In genomic region chr9:137501457-137501856, GRCh38 we compare ENCODE assay signal across 1 cellular context.
TF ChIP-seq lines count a peak whose summit lies in the region.

No MANE protein-coding gene starts in this region.

TF ChIP-seq in K562, 482 proteins besides CTCF, POLR2A, EP300 and RAD21:
- TF ChIP-seq PCBP1 (IDR thresholded peaks at IDR 0.05; ENCODE audit: low read depth, low read length, poor library complexity, severe bottlenecking) (peak; percentile 37), TRIM28 (IDR thresholded peaks at IDR 0.05) (no peak)
